ENCODE assay signal across 2 cellular contexts in genomic region chr7:82665966-82666507, GRCh38.
TF ChIP-seq lines count a peak whose summit lies in the region.

No MANE protein-coding gene starts in this region.

TF ChIP-seq in HCT116, 20 proteins besides CTCF, POLR2A, EP300 and RAD21 (continued from another document):
- no peak for TF ChIP-seq ZBTB33 (IDR thresholded peaks at IDR 0.05; ENCODE audit: extremely low read depth, insufficient replicate concordance, low read length)
- TF ChIP-seq ZNF274 (IDR thresholded peaks at IDR 0.05; ENCODE audit: low read depth, low read length): no peak
- TF ChIP-seq CEBPB (IDR thresholded peaks at IDR 0.05; ENCODE audit: low read depth): no peak
- no peak for TF ChIP-seq FOSL1 (IDR thresholded peaks at IDR 0.05; ENCODE audit: low read depth)
- no peak for TF ChIP-seq ZFX (IDR thresholded peaks at IDR 0.05)
- TF ChIP-seq EZH2 (IDR thresholded peaks at IDR 0.05): no peak
- no peak for TF ChIP-seq MAX (IDR thresholded peaks at IDR 0.05)
- no peak for TF ChIP-seq POLR2AphosphoS5 (IDR thresholded peaks at IDR 0.05; ENCODE audit: low read depth, low read length)
- TF ChIP-seq YY1 (IDR thresholded peaks at IDR 0.05; ENCODE audit: extremely low read depth, insufficient replicate concordance, low read depth, low read length): no peak
- no peak for TF ChIP-seq TCF7L2 (IDR thresholded peaks at IDR 0.05; ENCODE audit: borderline replicate concordance, extremely low read depth, insufficient read depth, insufficient read length)
- no peak for TF ChIP-seq SP1 (IDR thresholded peaks at IDR 0.05; ENCODE audit: low read depth)
- no peak for TF ChIP-seq REST (IDR thresholded peaks at IDR 0.05; ENCODE audit: low read depth)
- TF ChIP-seq SRF (IDR thresholded peaks at IDR 0.05; ENCODE audit: low read depth): no peak
TF ChIP-seq in HCT116: peak in this region for 0.

TF ChIP-seq in endothelial cell of umbilical vein, 7 proteins besides CTCF, POLR2A, EP300 and RAD21 (continued from another document):
- TF ChIP-seq MAX (IDR thresholded peaks at IDR 0.05; ENCODE audit: insufficient read depth, insufficient read length) (no peak), JUN (IDR thresholded peaks at IDR 0.05; ENCODE audit: borderline replicate concordance, insufficient read depth, insufficient read length, low read depth) (no peak), EZH2 (IDR thresholded peaks at IDR 0.05; ENCODE audit: borderline replicate concordance, low read depth, low read length, severe bottlenecking) (no peak)
